ENCODE assay signal across 2 cellular contexts in the genomic region with DNA sequence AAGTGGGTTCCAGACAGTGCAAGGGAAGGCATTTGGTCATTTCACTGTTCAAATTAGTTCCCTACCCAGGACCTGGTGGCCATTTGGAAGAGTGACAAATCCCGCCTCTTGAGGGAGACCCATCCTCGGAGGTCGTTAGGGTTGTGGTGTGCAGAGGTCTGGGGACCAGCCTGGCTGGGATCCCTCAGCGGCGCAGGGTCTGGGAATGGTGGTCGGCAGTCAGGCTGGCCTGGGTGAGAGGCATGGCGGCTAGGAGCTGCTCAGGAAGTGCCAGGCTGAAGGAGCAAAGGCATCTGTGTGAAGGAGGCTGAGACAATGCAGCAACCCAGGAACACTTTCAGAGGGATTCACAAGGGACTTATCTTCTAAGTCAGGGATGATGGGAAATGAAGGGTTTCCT.
TF ChIP-seq lines count a peak whose summit lies in the region.

No MANE protein-coding gene starts in this region.

TF ChIP-seq in IMR-90, 13 proteins besides CTCF, POLR2A, EP300 and RAD21:
- TF ChIP-seq MAFK (IDR thresholded peaks at IDR 0.05; ENCODE audit: low read depth, low read length) (no peak), RCOR1 (IDR thresholded peaks at IDR 0.05; ENCODE audit: insufficient replicate concordance, low read length) (no peak), BHLHE40 (IDR thresholded peaks at IDR 0.05; ENCODE audit: low read depth, low read length) (no peak), FOS (IDR thresholded peaks at IDR 0.05; ENCODE audit: low read depth, low read length) (no peak), RFX5 (IDR thresholded peaks at IDR 0.05; ENCODE audit: low read depth, low read length) (no peak), CHD1 (IDR thresholded peaks at IDR 0.05; ENCODE audit: low read depth, low read length) (no peak), NFE2L2 (IDR thresholded peaks at IDR 0.05; ENCODE audit: low read depth, low read length) (no peak), MXI1 (IDR thresholded peaks at IDR 0.05; ENCODE audit: borderline replicate concordance, low read depth, low read length) (no peak)

TF ChIP-seq in endothelial cell of umbilical vein, 7 proteins besides CTCF, POLR2A, EP300 and RAD21:
- TF ChIP-seq FOS (IDR thresholded peaks at IDR 0.05; ENCODE audit: borderline replicate concordance, insufficient read depth, low read length): no peak
- TF ChIP-seq EZH2 (IDR thresholded peaks at IDR 0.05; ENCODE audit: borderline replicate concordance, low read depth, low read length, severe bottlenecking): no peak
- TF ChIP-seq GATA2 (IDR thresholded peaks at IDR 0.05; ENCODE audit: insufficient read depth, insufficient read length, low read depth, low read length): no peak
- no peak for TF ChIP-seq POLR2AphosphoS5 (IDR thresholded peaks at IDR 0.05; ENCODE audit: insufficient read depth, low read depth, low read length)
- TF ChIP-seq MYC (IDR thresholded peaks at IDR 0.05; ENCODE audit: low read depth, low read length): no peak
- TF ChIP-seq JUN (IDR thresholded peaks at IDR 0.05; ENCODE audit: borderline replicate concordance, insufficient read depth, insufficient read length, low read depth): no peak
- TF ChIP-seq, protein P1, sequence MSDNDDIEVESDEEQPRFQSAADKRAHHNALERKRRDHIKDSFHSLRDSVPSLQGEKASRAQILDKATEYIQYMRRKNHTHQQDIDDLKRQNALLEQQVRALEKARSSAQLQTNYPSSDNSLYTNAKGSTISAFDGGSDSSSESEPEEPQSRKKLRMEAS (IDR thresholded peaks at IDR 0.05; ENCODE audit: insufficient read depth, insufficient read length): no peak
